Comparison of ENCODE assay signal across 10 cellular contexts in genomic region chr1:29985376-29985945, GRCh38.
"Had no signal": no experiment of that assay in that cellular context is flagged by ENCODE, and none has a peak within 500 bp of the region (broad histone marks: within the 10 kb centered on the region; RNA-seq: fewer than 3 reads in every experiment).

No MANE protein-coding gene starts in this region.

- H3K9me3 ChIP-seq: left ventricle myocardium inferior had no signal

- H3K4me3 ChIP-seq: dorsolateral prefrontal cortex, left ventricle myocardium inferior had no signal

- ATAC-seq: activated CD4-positive, CD25-positive, alpha-beta regulatory T cell treated with anti-CD3 and anti-CD28 coated beads, Interleukin-2, amount 50 U/mL, for 24 hours; stimulated activated memory B cell treated with anti-CD40 and anti-IgM and Interleukin-4, amounts not matched to agents 10 μg/mL and 1 μg/mL and 100 μg/mL, for 72 hours had no signal

- H3K27ac ChIP-seq: dorsolateral prefrontal cortex, left ventricle myocardium inferior, parathyroid adenoma had no signal

- H3K4me1 ChIP-seq: left ventricle myocardium inferior, parathyroid adenoma had no signal

- H3K79me2 ChIP-seq: parathyroid adenoma had no signal

- H2AFZ ChIP-seq: parathyroid adenoma had no signal

- H3K36me3 ChIP-seq: left ventricle myocardium inferior had no signal

- DNase-seq: activated gamma-delta T cell treated with Interleukin-2 at 50 U/mL for 16 hours; activated naive CD8-positive, alpha-beta T cell treated with anti-CD3 and anti-CD28 coated beads for 36 hours; activated T-cell treated with anti-CD3 and anti-CD28 coated beads, Interleukin-2, amount 50 U/mL, for 48 hours; cerebellar nuclear complex; dorsolateral prefrontal cortex; left ventricle myocardium inferior; SW 1271 had no signal

- H3K9ac ChIP-seq: parathyroid adenoma had no signal
